19 cellular contexts compared by ENCODE assay signal in genomic region chr20:51233345-51233744, GRCh38.
DNase-seq lines count a peak whose midpoint lies in the region; ATAC-seq and TF ChIP-seq lines count a peak whose summit lies in the region.
"Had no signal": no experiment of that assay in that cellular context is flagged by ENCODE, and none has a peak within 500 bp of the region (broad histone marks: within the 10 kb centered on the region; RNA-seq: fewer than 3 reads in every experiment).

No MANE protein-coding gene starts in this region.

- dilution Hi-C loops in mammary epithelial cell (cut with HindIII; ENCODE audit: low sequenced_read_pairs), result no loop called here

- 48% methylated on average over 6 of the region's 6 CpGs for WGBS in mammary epithelial cell (ENCODE audit: low coverage, missing lambda C conversion rate)

- H3K9ac ChIP-seq in mammary epithelial cell (ENCODE audit: insufficient read depth, low read length) (no peak overlapping the region), PC-3 (ENCODE audit: low read length) (no peak overlapping the region)
- H3K9ac ChIP-seq: BLaER1 treated with 17β-estradiol and CSF1 and Interleukin-3, amounts not matched to agents 10 nM and 100 nM had no signal

- no peak overlapping the region for H3K4me3 ChIP-seq in mammary epithelial cell (replicated peaks in 1 of 3; ENCODE audit: insufficient read depth in 1 of 3, low read depth in 2 of 3, low read length in 3 of 3)
- H3K4me3 ChIP-seq in PC-3 (ENCODE audit: low read length), result no peak overlapping the region
- no peak overlapping the region for H3K4me3 ChIP-seq in epithelial cell of esophagus (ENCODE audit: low read length)
- H3K4me3 ChIP-seq: BLaER1 treated with 17β-estradiol and CSF1 and Interleukin-3, amounts not matched to agents 10 nM and 100 nM; GM12878 had no signal

- H4K20me1 ChIP-seq in mammary epithelial cell (ENCODE audit: insufficient read depth, low read length) (no peaks in the 10 kb centered on the region), PC-3 (ENCODE audit: low read length) (no peaks in the 10 kb centered on the region)
- H4K20me1 ChIP-seq: BLaER1 treated with 17β-estradiol and CSF1 and Interleukin-3, amounts not matched to agents 10 nM and 100 nM had no signal

- POLR2A ChIA-PET in MCF 10A (lab: Yijun Ruan, JAX) (interaction anchor here (0.6 to 1.1 kb wide), 3 partner anchors 11 to 1852 kb away, joined by 3 to 4 read pairs (median 4); no protein-coding TSS in a partner anchor), PC-3 (lab: Charles Lee; ENCODE audit: unreplicated experiment) (no interaction called here)

- H2AFZ ChIP-seq in mammary epithelial cell (ENCODE audit: low read depth, low read length) (no peak overlapping the region), PC-3 (ENCODE audit: low read length) (no peak overlapping the region)

- CTCF ChIA-PET in mammary epithelial cell (lab: Charles Lee; ENCODE audit: low non-redundant PET) (no interaction called here), MCF 10A (lab: Yijun Ruan, JAX) (interaction anchor here (0.6 kb wide), 1 partner anchor 445 kb away, joined by 3 read pairs; no protein-coding TSS in a partner anchor), PC-3 (lab: Charles Lee) (no interaction called here)

- in situ Hi-C loops in mammary epithelial cell (cut with MboI; ENCODE audit: low sequenced_read_pairs in 2 of 2), result no loop called here

- H3F3A ChIP-seq in PC-3 (ENCODE audit: low read length, unreplicated experiment), result no peaks in the 10 kb centered on the region

- H3K9me3 Mint-ChIP-seq in MCF 10A (ENCODE audit: unreplicated experiment) (no peaks in the 10 kb centered on the region), immature natural killer cell (no peaks in the 10 kb centered on the region)
- H3K9me3 Mint-ChIP-seq: CD8-positive, alpha-beta T cell had no signal

- no peaks in the 10 kb centered on the region for H3K4me1 ChIP-seq in mammary epithelial cell (ENCODE audit: insufficient read depth, low read length)
- no peaks in the 10 kb centered on the region for H3K4me1 ChIP-seq in PC-3 (ENCODE audit: insufficient read depth, low read length)

- TF ChIP-seq CTCF in mammary epithelial cell (conservative IDR thresholded peaks at IDR 0.05 in 1 of 2, IDR thresholded peaks at IDR 0.05 in 1 of 2; ENCODE audit: extremely low read depth in 1 of 2, insufficient read depth in 1 of 2, low read depth in 1 of 2, low read length in 2 of 2), result no peak
- no peak for TF ChIP-seq CTCF in MCF 10A (IDR thresholded peaks at IDR 0.05; ENCODE audit: unreplicated experiment)
- TF ChIP-seq CTCF in PC-3 (conservative IDR thresholded peaks at IDR 0.05; ENCODE audit: low read depth, low read length), result no peak
- TF ChIP-seq CTCF in epithelial cell of esophagus (IDR thresholded peaks at IDR 0.05; ENCODE audit: insufficient read depth, low read depth, low read length, missing control alignments), result no peak

- H3K9me2 ChIP-seq in PC-3 (replicated peaks; ENCODE audit: low read length), result no peaks in the 10 kb centered on the region

- H3K27me3 Mint-ChIP-seq in MCF 10A (ENCODE audit: insufficient read depth, unreplicated experiment) (peaks cover 22% of the 10 kb centered on the region), immature natural killer cell (ENCODE audit: low read depth in 3 of 3) (peaks cover 0 to 9% (median 8%) of the 10 kb centered on the region in 3 donors)

- H3K36me3 ChIP-seq in mammary epithelial cell (ENCODE audit: insufficient read depth, low read length) (no peaks in the 10 kb centered on the region), PC-3 (ENCODE audit: low read depth, low read length) (no peaks in the 10 kb centered on the region)
- H3K36me3 ChIP-seq: BLaER1 treated with 17β-estradiol and CSF1 and Interleukin-3, amounts not matched to agents 10 nM and 100 nM had no signal

- H3K4me1 Mint-ChIP-seq in MCF 10A (ENCODE audit: insufficient read depth, unreplicated experiment), result no peaks in the 10 kb centered on the region
- no peaks in the 10 kb centered on the region for H3K4me1 Mint-ChIP-seq in immature natural killer cell
- H3K4me1 Mint-ChIP-seq: B cell had no signal

- no peaks in the 10 kb centered on the region for H3K36me3 Mint-ChIP-seq in MCF 10A (ENCODE audit: insufficient read depth, unreplicated experiment)
- no peaks in the 10 kb centered on the region for H3K36me3 Mint-ChIP-seq in immature natural killer cell
- H3K36me3 Mint-ChIP-seq: CD8-positive, alpha-beta T cell had no signal

- intact Hi-C loops in mammary epithelial cell (cut with micrococcal nuclease) (no loop called here), MCF 10A (cut with micrococcal nuclease) (no loop called here), PC-3 (cut with micrococcal nuclease) (no loop called here)

- H3K79me2 ChIP-seq in mammary epithelial cell (ENCODE audit: insufficient read depth, low read length) (no peaks in the 10 kb centered on the region), PC-3 (ENCODE audit: low read length) (no peaks in the 10 kb centered on the region)

- no peaks in the 10 kb centered on the region for H3K9me3 ChIP-seq in mammary epithelial cell (replicated peaks; ENCODE audit: insufficient read depth, low read length)
- H3K9me3 ChIP-seq in PC-3 (ENCODE audit: low read length), result no peaks in the 10 kb centered on the region
- H3K9me3 ChIP-seq: BLaER1 treated with 17β-estradiol and CSF1 and Interleukin-3, amounts not matched to agents 10 nM and 100 nM had no signal

- ATAC-seq in PC-3 (no peak), left lobe of liver (no peak)
- ATAC-seq: CD8-positive, alpha-beta T cell; GM12878; HCT116 had no signal

- H3K27ac ChIP-seq in mammary epithelial cell (ENCODE audit: insufficient read depth, low read depth, low read length) (no peak overlapping the region), PC-3 (ENCODE audit: low read length) (no peak overlapping the region)
- H3K27ac ChIP-seq: BLaER1 treated with 17β-estradiol and CSF1 and Interleukin-3, amounts not matched to agents 10 nM and 100 nM had no signal

- DNase-seq in mammary epithelial cell, result peak; percentile 55
- no peak for DNase-seq in MCF 10A (ENCODE audit: unreplicated experiment)
- peak; percentile 31 for DNase-seq in PC-3
- peak; percentile 30 for DNase-seq in epithelial cell of esophagus (ENCODE audit: low read depth)
- no peak for DNase-seq in immature natural killer cell
- no peak for DNase-seq in left lobe of liver (ENCODE audit: low spot score)
- no peak for DNase-seq in DMS114 treated with DMSO at 0.1 percent for 48 hours (lab: John Stamatoyannopoulos, UW; ENCODE audit: unreplicated experiment)
- DNase-seq: Calu3; CD8-positive, alpha-beta T cell; DMS53; DND-41; EL; GOT3; H7; HFFc6 had no signal

- H3K4me2 ChIP-seq in mammary epithelial cell (ENCODE audit: insufficient read depth, low read depth, low read length), result no peak overlapping the region
- H3K4me2 ChIP-seq in PC-3 (ENCODE audit: low read length), result no peak overlapping the region
- H3K4me2 ChIP-seq: BLaER1 treated with 17β-estradiol and CSF1 and Interleukin-3, amounts not matched to agents 10 nM and 100 nM had no signal

- H3K4me3 Mint-ChIP-seq in MCF 10A (ENCODE audit: unreplicated experiment) (no peak overlapping the region), immature natural killer cell (no peak overlapping the region)
- H3K4me3 Mint-ChIP-seq: B cell; CD8-positive, alpha-beta T cell; HFFc6 had no signal

- H3K27me3 ChIP-seq in mammary epithelial cell (ENCODE audit: insufficient read depth, low read length) (no peaks in the 10 kb centered on the region), PC-3 (ENCODE audit: low read length) (peaks cover 25% of the 10 kb centered on the region)
- H3K27me3 ChIP-seq: BLaER1 treated with 17β-estradiol and CSF1 and Interleukin-3, amounts not matched to agents 10 nM and 100 nM had no signal

- H3K27ac Mint-ChIP-seq in MCF 10A (ENCODE audit: low read depth, unreplicated experiment) (no peak overlapping the region), immature natural killer cell (no peak overlapping the region)
- H3K27ac Mint-ChIP-seq: B cell; CD8-positive, alpha-beta T cell; HFFc6 had no signal

- no TSS peak for BruUV-seq in mammary epithelial cell (replicated peaks; lab: Mats Ljungman, UMichigan)
- BruUV-seq in MCF 10A (replicated peaks; lab: Mats Ljungman, UMichigan), result no TSS peak
- BruUV-seq in PC-3 (replicated peaks; lab: Mats Ljungman, UMichigan), result no TSS peak

Comparison
In these comparisons a context has a peak if more than half of its experiments do, and no peak if none do; other contexts are left out.
1. DNase-seq: peak in mammary epithelial cell (single experiment), PC-3 (single experiment) and epithelial cell of esophagus (single experiment); none in MCF 10A (single experiment), immature natural killer cell (0 of 3), left lobe of liver (single experiment) and DMS114 treated with DMSO at 0.1 percent for 48 hours (single experiment).